22 cellular contexts compared by ENCODE assay signal in the genomic region with DNA sequence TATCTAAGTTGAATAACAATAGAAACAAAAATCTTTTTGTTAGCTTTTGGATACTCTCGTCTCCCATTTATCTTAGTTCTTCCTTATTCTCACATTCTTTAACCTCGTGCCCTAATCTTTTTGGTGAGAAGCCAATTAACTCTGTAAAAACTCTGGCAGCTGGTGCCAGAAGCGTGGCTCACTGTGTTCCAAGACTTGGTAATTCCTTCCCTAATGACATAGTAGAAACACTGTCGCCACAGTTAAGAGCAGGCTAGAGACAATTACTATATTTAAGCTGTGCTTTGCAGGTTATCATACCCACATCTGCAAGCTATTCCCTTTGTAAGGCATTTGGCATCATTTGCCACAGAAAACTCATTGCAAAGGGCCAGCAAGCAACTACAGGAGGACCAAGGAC.
DNase-seq lines count a peak whose midpoint lies in the region; ATAC-seq and TF ChIP-seq lines count a peak whose summit lies in the region.
"Had no signal": no experiment of that assay in that cellular context is flagged by ENCODE, and none has a peak within 500 bp of the region (broad histone marks: within the 10 kb centered on the region; RNA-seq: fewer than 3 reads in every experiment).

No MANE protein-coding gene starts in this region.

- intact Hi-C loops in posterior cingulate gyrus (cut with DNase I) (no loop called here), PC-3 (cut with micrococcal nuclease) (no loop called here)

- H3K79me2 ChIP-seq in parathyroid adenoma (no peaks in the 10 kb centered on the region), PC-3 (ENCODE audit: low read length) (no peaks in the 10 kb centered on the region)

- H3K4me3 ChIP-seq in HUES48 (ENCODE audit: low read depth, low read length) = no peak overlapping the region
- H3K4me3 ChIP-seq in parathyroid adenoma (ENCODE audit: low read depth, low read length) = no peak overlapping the region
- H3K4me3 ChIP-seq in brain microvascular endothelial cell (ENCODE audit: low read depth, low read length) = no peak overlapping the region
- H3K4me3 ChIP-seq in PC-3 (ENCODE audit: low read length) = no peak overlapping the region
- H3K4me3 ChIP-seq: heart right ventricle, Peyer's patch, upper lobe of right lung had no signal

- POLR2A ChIA-PET in PC-3 (lab: Charles Lee; ENCODE audit: unreplicated experiment) = no interaction called here

- TF ChIP-seq CTCF in parathyroid adenoma (IDR thresholded peaks at IDR 0.05) (no peak), brain microvascular endothelial cell (IDR thresholded peaks at IDR 0.05; ENCODE audit: low read depth, low read length, missing control alignments) (no peak), PC-3 (conservative IDR thresholded peaks at IDR 0.05; ENCODE audit: low read depth, low read length) (no peak)

- H3K9ac ChIP-seq in HUES48 (ENCODE audit: low read depth, low read length) (no peak overlapping the region), parathyroid adenoma (no peak overlapping the region), PC-3 (ENCODE audit: low read length) (no peak overlapping the region)

- H3K9me3 ChIP-seq in HUES48 (ENCODE audit: control insufficient read depth, insufficient read depth, low read length) (peaks cover 5% of the 10 kb centered on the region; the same call in 1 of the 2 replicates), parathyroid adenoma (ENCODE audit: control insufficient read depth, low read length) (no peaks in the 10 kb centered on the region), PC-3 (ENCODE audit: low read length) (no peaks in the 10 kb centered on the region)
- H3K9me3 ChIP-seq: heart right ventricle, Peyer's patch, upper lobe of right lung had no signal

- in situ Hi-C loops in brain microvascular endothelial cell (cut with HindIII; ENCODE audit: low pct_ligation_motif_present, low sequenced_read_pairs) = no loop called here

- H3K9me2 ChIP-seq in PC-3 (replicated peaks; ENCODE audit: low read length) = no peaks in the 10 kb centered on the region

- ATAC-seq in PC-3 = no peak
- ATAC-seq: activated CD8-positive, alpha-beta memory T cell treated with anti-CD3 and anti-CD28 coated beads, Interleukin-2, amount 10 ng/mL, durations not matched to agents 7 days and 5 days; HCT116; natural killer cell; upper lobe of right lung had no signal

- CTCF ChIA-PET in PC-3 (lab: Charles Lee) = no interaction called here

- H3K4me2 ChIP-seq in parathyroid adenoma (ENCODE audit: low read length) = no peak overlapping the region
- no peak overlapping the region for H3K4me2 ChIP-seq in PC-3 (ENCODE audit: low read length)

- H3K27me3 ChIP-seq in HUES48 (ENCODE audit: control insufficient read depth, insufficient read depth, low read length) (no peaks in the 10 kb centered on the region), parathyroid adenoma (ENCODE audit: control insufficient read depth, insufficient read depth, low read length) (no peaks in the 10 kb centered on the region), brain microvascular endothelial cell (replicated peaks) (no peaks in the 10 kb centered on the region), PC-3 (ENCODE audit: low read length) (no peaks in the 10 kb centered on the region)
- H3K27me3 ChIP-seq: heart right ventricle, Peyer's patch, upper lobe of right lung had no signal

- no peaks in the 10 kb centered on the region for H4K20me1 ChIP-seq in PC-3 (ENCODE audit: low read length)

- H3K4me1 ChIP-seq in HUES48 (ENCODE audit: control insufficient read depth, insufficient read depth, low read length) (no peaks in the 10 kb centered on the region), parathyroid adenoma (no peaks in the 10 kb centered on the region), PC-3 (ENCODE audit: insufficient read depth, low read length) (no peaks in the 10 kb centered on the region)

- DNase-seq in NCI-H226 (peak; percentile 28), fibroblast of peridontal ligament (ENCODE audit: extremely low read depth) (peak; percentile 26), posterior cingulate gyrus (no peak), brain microvascular endothelial cell (no peak), HCEC 1CT (no peak), PC-3 (no peak)
- DNase-seq: activated CD4-positive, alpha-beta T cell treated with anti-CD3 and anti-CD28 coated beads, Interleukin-2, amount 10 ng/mL, durations not matched to agents 24 days and 14 days; activated CD8-positive, alpha-beta memory T cell treated with anti-CD3 and anti-CD28 coated beads, Interleukin-2, amount 10 ng/mL, durations not matched to agents 7 days and 5 days; CD4-positive, alpha-beta T cell; foreskin fibroblast; heart right ventricle; IMR-90; natural killer cell; NCI-H1092; NCI-H2029; NCI-H446 treated with DMSO at 0.1 percent for 48 hours; Peyer's patch; T-helper 2 cell; upper lobe of right lung had no signal

- peak overlapping the region; percentile 18 for H2AFZ ChIP-seq in parathyroid adenoma
- H2AFZ ChIP-seq in PC-3 (ENCODE audit: low read length) = no peak overlapping the region

- peak overlapping the region; percentile 10 for H3K27ac ChIP-seq in HUES48 (ENCODE audit: low read depth, low read length)
- no peak overlapping the region for H3K27ac ChIP-seq in parathyroid adenoma
- H3K27ac ChIP-seq in brain microvascular endothelial cell = no peak overlapping the region
- no peak overlapping the region for H3K27ac ChIP-seq in PC-3 (ENCODE audit: low read length)
- H3K27ac ChIP-seq: heart right ventricle, Peyer's patch, upper lobe of right lung had no signal

- H3K36me3 ChIP-seq in HUES48 (ENCODE audit: control insufficient read depth, insufficient read depth, low read length) (no peaks in the 10 kb centered on the region), parathyroid adenoma (ENCODE audit: control insufficient read depth, insufficient read depth, low read length) (no peaks in the 10 kb centered on the region), brain microvascular endothelial cell (replicated peaks) (no peaks in the 10 kb centered on the region), PC-3 (ENCODE audit: low read depth, low read length) (no peaks in the 10 kb centered on the region)
- H3K36me3 ChIP-seq: heart right ventricle, Peyer's patch, upper lobe of right lung had no signal

- no peaks in the 10 kb centered on the region for H3F3A ChIP-seq in PC-3 (ENCODE audit: low read length, unreplicated experiment)

- no TSS peak for BruUV-seq in PC-3 (replicated peaks; lab: Mats Ljungman, UMichigan)

Comparison
In these comparisons a context has a peak if more than half of its experiments do, and no peak if none do; other contexts are left out.
1. DNase-seq: peak in NCI-H226 (single experiment) and fibroblast of peridontal ligament (single experiment); none in posterior cingulate gyrus (0 of 10), brain microvascular endothelial cell (single experiment), HCEC 1CT (single experiment) and PC-3 (single experiment).